In the genomic region with DNA sequence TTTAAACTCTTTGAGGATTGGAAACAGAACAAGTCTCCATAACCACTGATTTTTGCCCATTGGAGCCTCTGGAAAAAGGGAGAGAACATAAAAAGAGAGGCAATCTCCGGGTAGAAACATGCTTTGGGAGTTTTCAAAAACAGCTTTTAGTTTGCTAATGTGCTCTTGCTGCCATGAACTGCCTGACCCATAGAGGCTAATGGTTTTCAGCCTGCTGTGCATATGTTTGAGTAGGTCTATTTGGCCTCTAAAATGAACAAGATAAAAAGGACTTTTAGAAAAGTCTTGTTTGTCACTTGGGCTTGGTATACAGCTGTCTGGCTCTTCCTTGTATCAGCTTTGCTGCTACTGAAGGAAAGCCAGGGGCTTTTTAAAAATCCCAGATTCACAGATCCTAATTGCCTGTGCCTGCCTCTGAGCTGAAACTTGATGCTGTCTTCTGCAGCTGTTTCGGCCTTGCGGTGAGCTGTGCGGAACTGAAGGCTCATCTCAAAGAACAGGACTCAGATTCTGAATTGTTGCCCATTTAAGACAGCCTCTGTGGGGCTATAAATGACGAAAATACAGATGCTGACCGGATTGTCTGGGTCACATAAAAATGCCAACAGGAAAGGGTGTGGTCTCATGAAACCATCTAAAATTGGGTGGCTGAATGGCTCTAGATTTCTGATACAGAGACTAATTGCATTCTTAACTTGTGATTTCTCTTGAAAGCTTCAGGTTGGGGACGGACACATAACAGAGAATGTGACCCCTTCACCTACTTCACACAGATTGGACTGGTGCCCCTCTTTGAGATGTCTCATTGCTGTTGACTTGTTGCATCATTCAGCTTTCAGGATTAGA, we compare ENCODE assay signal across 11 cellular contexts. TPM values are rescaled to one million over a fixed set of nuclear protein-coding genes. Genes with fewer than 3 reads are reported as not detected.
DNase-seq lines count a peak whose midpoint lies in the region; ATAC-seq and TF ChIP-seq lines count a peak whose summit lies in the region.
"Had no signal": no experiment of that assay in that cellular context is flagged by ENCODE, and none has a peak within 500 bp of the region (broad histone marks: within the 10 kb centered on the region; RNA-seq: fewer than 3 reads in every experiment).

No MANE protein-coding gene starts in this region.

- no peaks in the 10 kb centered on the region for H3K27me3 Mint-ChIP-seq in H9 (ENCODE audit: low read depth)
- H3K27me3 Mint-ChIP-seq: stimulated activated naive CD8-positive, alpha-beta T cell treated with anti-CD3 and anti-CD28 coated beads, Interleukin-15, amount 100 ng/mL, for 72 hours had no signal

- H3K4me1 ChIP-seq in H9 (ENCODE audit: insufficient read depth, low read length) (no peaks in the 10 kb centered on the region), OCI-LY3 (ENCODE audit: low read length) (peaks cover 25% of the 10 kb centered on the region), gastrocnemius medialis (peaks cover 9 to 15% of the 10 kb centered on the region in 2 donors), aorta (ENCODE audit: control insufficient read depth in 1 of 2, insufficient read depth in 2 of 2, low read length in 2 of 2) (no peaks in the 10 kb centered on the region)
- H3K4me1 ChIP-seq: SJSA1 had no signal

- H3K79me2 ChIP-seq in H9 (ENCODE audit: insufficient read depth, low read length) (no peaks in the 10 kb centered on the region), OCI-LY3 (ENCODE audit: low read length) (no peaks in the 10 kb centered on the region)

- H3K14ac ChIP-seq in H9 (ENCODE audit: insufficient read depth, low read length) = no peak overlapping the region

- no peak overlapping the region for H4K8ac ChIP-seq in H9 (replicated peaks; ENCODE audit: insufficient read length, low read depth, low read length)

- no peak overlapping the region for H2BK15ac ChIP-seq in H9 (ENCODE audit: low read depth, low read length)

- no peak overlapping the region for H4K5ac ChIP-seq in H9 (ENCODE audit: insufficient read length, low read depth, low read length)

- no peaks in the 10 kb centered on the region; a peak in 3 of 7 replicates for H3K36me3 Mint-ChIP-seq in H9 (ENCODE audit: insufficient read depth in 1 of 3, low read depth in 3 of 3)

- H3K9me3 ChIP-seq in H9 (ENCODE audit: control insufficient read depth, low read depth, low read length) (peaks cover 29% of the 10 kb centered on the region), OCI-LY3 (ENCODE audit: insufficient read depth, low read length) (no peaks in the 10 kb centered on the region), gastrocnemius medialis (no peaks in the 10 kb centered on the region), aorta (ENCODE audit: control insufficient read depth, low read length) (no peaks in the 10 kb centered on the region)
- H3K9me3 ChIP-seq: mucosa of descending colon, SJSA1 had no signal

- H3K4ac ChIP-seq in H9 (ENCODE audit: low read depth, low read length) = no peak overlapping the region

- no peaks in the 10 kb centered on the region for H3K23me2 ChIP-seq in H9 (ENCODE audit: insufficient read length, low read depth, low read length, poor library complexity, severe bottlenecking)

- H3K4me3 Mint-ChIP-seq in H9 = no peak overlapping the region; a peak in 1 of 5 replicates
- H3K4me3 Mint-ChIP-seq: stimulated activated naive CD8-positive, alpha-beta T cell treated with anti-CD3 and anti-CD28 coated beads, Interleukin-15, amount 100 ng/mL, for 72 hours had no signal

- H2BK20ac ChIP-seq in H9 (ENCODE audit: low read depth, low read length, poor library complexity, severe bottlenecking) = no peak overlapping the region

- no peak overlapping the region for H2BK120ac ChIP-seq in H9 (ENCODE audit: low read depth, low read length, poor library complexity, severe bottlenecking)

- no peak overlapping the region for H3K9ac ChIP-seq in H9 (ENCODE audit: extremely low read depth, insufficient read length, low read length)
- no peak overlapping the region for H3K9ac ChIP-seq in OCI-LY3 (ENCODE audit: low read length)

- no peak overlapping the region for H3K56ac ChIP-seq in H9 (ENCODE audit: insufficient read length, low read depth, low read length)

- peaks cover 26 to 36% of the 10 kb centered on the region in 2 experiments for H3K4me1 Mint-ChIP-seq in H9
- H3K4me1 Mint-ChIP-seq: stimulated activated naive CD8-positive, alpha-beta T cell treated with anti-CD3 and anti-CD28 coated beads, Interleukin-15, amount 100 ng/mL, for 72 hours had no signal

- H2BK5ac ChIP-seq in H9 (ENCODE audit: insufficient read length, low read length) = no peak overlapping the region

- in situ Hi-C loops in gastrocnemius medialis (cut with MboI; ENCODE audit: low sequenced_read_pairs in 4 of 4) = loop anchor here in 2 of 4 donors (25.0 kb wide), 2 partner anchors 114 to 289 kb away; a partner anchor contains a TSS

- WGBS in H9 (ENCODE audit: extremely low coverage, insufficient read length, low lambda C conversion rate) = no CpG with 5 or more reads among the region's 7 CpGs
- 32 to 35% methylated on average over 7 of the region's 7 CpGs for WGBS in aorta, 2 donors

- intact Hi-C loops in gastrocnemius medialis (cut with DNase I; ENCODE audit: low total_unique reads) = no loop called here
- intact Hi-C loops in aorta (cut with DNase I) = no loop called here

- H3K27ac Mint-ChIP-seq in H9 = no peak overlapping the region

- H4K20me1 ChIP-seq in H9 (ENCODE audit: control insufficient read depth, insufficient read depth, insufficient read length) = no peaks in the 10 kb centered on the region
- no peaks in the 10 kb centered on the region for H4K20me1 ChIP-seq in OCI-LY3 (ENCODE audit: insufficient read depth, low read length)

- H3K4me3 ChIP-seq in OCI-LY3 (ENCODE audit: low read length) (peak overlapping the region; percentile 20; the same call in 1 of the 2 replicates), gastrocnemius medialis (no peak overlapping the region), aorta (ENCODE audit: low read length in 2 of 2) (no peak overlapping the region)
- H3K4me3 ChIP-seq: mucosa of descending colon, SJSA1 had no signal

- H3K36me3 ChIP-seq in OCI-LY3 (replicated peaks; ENCODE audit: low read depth, low read length) (peaks cover 2% of the 10 kb centered on the region), gastrocnemius medialis (no peaks in the 10 kb centered on the region), aorta (ENCODE audit: control insufficient read depth in 1 of 2, insufficient read depth in 2 of 2, low read length in 1 of 2) (no peaks in the 10 kb centered on the region)
- H3K36me3 ChIP-seq: SJSA1 had no signal

- no peak overlapping the region for H3K4me2 ChIP-seq in H9 (ENCODE audit: insufficient read depth, insufficient read length, low read length)
- peak overlapping the region; percentile 28 for H3K4me2 ChIP-seq in OCI-LY3 (ENCODE audit: low read length)

- no peak overlapping the region for H3K23ac ChIP-seq in H9 (ENCODE audit: insufficient read length, low read depth, low read length)

- H2BK12ac ChIP-seq in H9 (ENCODE audit: insufficient read length, low read depth, low read length) = no peak overlapping the region

- no peak overlapping the region for H3T11ph ChIP-seq in H9 (ENCODE audit: low read length)

- no peak for TF ChIP-seq CTCF in H9 (conservative IDR thresholded peaks at IDR 0.05)
- TF ChIP-seq CTCF in OCI-LY3 (IDR thresholded peaks at IDR 0.05; ENCODE audit: low read depth, low read length) = no peak
- TF ChIP-seq CTCF in gastrocnemius medialis (IDR thresholded peaks at IDR 0.05 in 4 of 5, conservative IDR thresholded peaks at IDR 0.05 in 1 of 5) = no peak

- ATAC-seq in gastrocnemius medialis = peak; percentile 91
- ATAC-seq in GM19467 (IDR thresholded peaks at IDR 0.05; ENCODE audit: unreplicated experiment) = no peak
- no peak for ATAC-seq in aorta (ENCODE audit: low FRiP score)
- ATAC-seq: mucosa of descending colon; stimulated activated naive CD8-positive, alpha-beta T cell treated with anti-CD3 and anti-CD28 coated beads, Interleukin-15, amount 100 ng/mL, for 72 hours had no signal

- no peak overlapping the region for H3K18ac ChIP-seq in H9 (ENCODE audit: insufficient read length, low read depth, low read length)

- H2AFZ ChIP-seq in H9 (ENCODE audit: low read length) = peak overlapping the region; percentile 68
- H2AFZ ChIP-seq in OCI-LY3 (ENCODE audit: low read depth, low read length) = no peak overlapping the region

- no peak overlapping the region for H3K27ac ChIP-seq in H9 (ENCODE audit: insufficient read length, low read depth, low read length)
- H3K27ac ChIP-seq in OCI-LY3 (ENCODE audit: low read length) = no peak overlapping the region
- H3K27ac ChIP-seq in epithelial cell of prostate = peak overlapping the region; percentile 57
- H3K27ac ChIP-seq in gastrocnemius medialis = peak overlapping the region; percentile 47 to 75 (median 65)
- no peak overlapping the region for H3K27ac ChIP-seq in aorta (ENCODE audit: low read depth in 1 of 2, low read length in 2 of 2)
- H3K27ac ChIP-seq: SJSA1 had no signal

- DNase-seq in H9 (no peak), epithelial cell of prostate (ENCODE audit: low read depth, low spot score) (no peak), gastrocnemius medialis (peak in 1 of 2 donors; percentile 39), NCI-H1417 (lab: John Stamatoyannopoulos, UW) (no peak), aorta (no peak)
- DNase-seq in NK-92 treated with Interleukin-12 subunit alpha and Interleukin-12 subunit beta, amount 100 ng/mL, for 24 hours (lab: John Stamatoyannopoulos, UW) = no peak
- DNase-seq: mucosa of descending colon; stimulated activated naive CD8-positive, alpha-beta T cell treated with anti-CD3 and anti-CD28 coated beads, Interleukin-15, amount 100 ng/mL, for 72 hours had no signal

- peaks cover 75 to 85% of the 10 kb centered on the region in 2 experiments for H3K9me3 Mint-ChIP-seq in H9
- H3K9me3 Mint-ChIP-seq: stimulated activated naive CD8-positive, alpha-beta T cell treated with anti-CD3 and anti-CD28 coated beads, Interleukin-15, amount 100 ng/mL, for 72 hours had no signal

- H2AK5ac ChIP-seq in H9 (ENCODE audit: insufficient read length, low read length) = no peak overlapping the region

- H3K27me3 ChIP-seq in H9 (ENCODE audit: insufficient read depth, low read length) (no peaks in the 10 kb centered on the region), OCI-LY3 (ENCODE audit: low read depth, low read length) (no peaks in the 10 kb centered on the region), gastrocnemius medialis (peaks cover 0 to 3% (median 0%) of the 10 kb centered on the region in 3 donors), aorta (ENCODE audit: control insufficient read depth in 1 of 2, insufficient read depth in 2 of 2, low read length in 1 of 2) (no peaks in the 10 kb centered on the region)
- H3K27me3 ChIP-seq: SJSA1 had no signal

- no peaks in the 10 kb centered on the region for H3K79me1 ChIP-seq in H9 (ENCODE audit: insufficient read depth, low read depth, low read length, poor library complexity, severe bottlenecking)

- no peak overlapping the region for H4K91ac ChIP-seq in H9 (ENCODE audit: insufficient read length, low read depth, low read length)

- TF ChIP-seq POLR2A in gastrocnemius medialis (IDR thresholded peaks at IDR 0.05) = no peak

RNA-seq across cellular contexts. Expression of a gene that starts 18.4 kb away (rescaled TPM):
- total RNA-seq in H9 (2021) (2.5 and 3.1 TPM in 2 replicates), gastrocnemius medialis (10 to 100 TPM in 3 of 4 donors, 1 to 10 TPM in 1; 8.7 to 14.9 (median 11.7) TPM), aorta (10 to 100 TPM in 1 of 2 donors, 1 to 10 TPM in 1; 8.8 to 12.6 TPM)
- polyA plus RNA-seq in aorta = 1 to 10 TPM; 1.1 to 3.3 TPM

RNA-seq across cellular contexts. Expression of a gene that starts 59.6 kb away (rescaled TPM):
- total RNA-seq in H9 (2021) = 48.1 and 48.4 TPM in 2 replicates
- total RNA-seq in gastrocnemius medialis = 10 to 100 TPM; 44.8 to 93.3 (median 66.7) TPM
- 10 to 100 TPM; 51.5 to 59.0 TPM for total RNA-seq in aorta
- polyA plus RNA-seq in aorta = 100 to 1,000 TPM in 1 of 2 donors, 10 to 100 TPM in 1; 37.4 to 115 TPM

Comparison
In these comparisons a context has a peak if more than half of its experiments do, and no peak if none do; other contexts are left out.
1. H3K27ac ChIP-seq: peak in epithelial cell of prostate (single experiment) and gastrocnemius medialis (4 of 4); none in H9 (single experiment), OCI-LY3 (single experiment) and aorta (0 of 2).
2. ATAC-seq: peak in gastrocnemius medialis (2 of 2); none in GM19467 (single experiment) and aorta (single experiment).